9 cellular contexts compared by ENCODE assay signal in genomic region chr14:91350483-91350812, GRCh38.
A peak's percentile ranks its signal among the peaks of the same experiment; 100 is the strongest.
DNase-seq lines count a peak whose midpoint lies in the region; ATAC-seq, FAIRE-seq and TF ChIP-seq lines count a peak whose summit lies in the region.
"Had no signal": no experiment of that assay in that cellular context is flagged by ENCODE, and none has a peak within 500 bp of the region (broad histone marks: within the 10 kb centered on the region; RNA-seq: fewer than 3 reads in every experiment).

No MANE protein-coding gene starts in this region.

- TF ChIP-seq POLR2A in stomach (IDR thresholded peaks at IDR 0.05) (no peak), breast epithelium (IDR thresholded peaks at IDR 0.05) (no peak)

- TF ChIP-seq EP300 in stomach (IDR thresholded peaks at IDR 0.05): no peak

- no peaks in the 10 kb centered on the region for H3K27me3 ChIP-seq in stomach
- H3K27me3 ChIP-seq in breast epithelium: no peaks in the 10 kb centered on the region
- no peaks in the 10 kb centered on the region for H3K27me3 ChIP-seq in pancreas

- H3K36me3 ChIP-seq in stomach (no peaks in the 10 kb centered on the region), breast epithelium (no peaks in the 10 kb centered on the region), pancreas (no peaks in the 10 kb centered on the region)

- H3K9me3 Mint-ChIP-seq in activated T-cell treated with anti-CD3 and anti-CD28 coated beads, Interleukin-2, amount 50 U/mL, for 4 hours: no peaks in the 10 kb centered on the region
- no peaks in the 10 kb centered on the region for H3K9me3 Mint-ChIP-seq in activated naive CD8-positive, alpha-beta T cell treated with anti-CD3 and anti-CD28 coated beads, Interleukin-2, amount 10 ng/mL, durations not matched to agents 7 days and 5 days

- no peak for TF ChIP-seq CTCF in stomach (IDR thresholded peaks at IDR 0.05)
- no peak for TF ChIP-seq CTCF in breast epithelium (IDR thresholded peaks at IDR 0.05)
- no peak for TF ChIP-seq CTCF in pancreas (IDR thresholded peaks at IDR 0.05)

- no peaks in the 10 kb centered on the region for H3K27me3 Mint-ChIP-seq in activated T-cell treated with anti-CD3 and anti-CD28 coated beads, Interleukin-2, amount 50 U/mL, for 4 hours (ENCODE audit: low read depth)
- H3K27me3 Mint-ChIP-seq in activated naive CD8-positive, alpha-beta T cell treated with anti-CD3 and anti-CD28 coated beads, Interleukin-2, amount 10 ng/mL, durations not matched to agents 7 days and 5 days: no peaks in the 10 kb centered on the region

- POLR2A ChIA-PET in activated naive CD8-positive, alpha-beta T cell treated with anti-CD3 and anti-CD28 coated beads, Interleukin-2, amount 10 ng/mL, durations not matched to agents 7 days and 5 days (lab: Charles Lee): interaction anchor here (0.6 to 11.2 kb wide), 16 partner anchors 21 to 70 kb away, joined by 3 to 114 read pairs (median 4); partner anchors contain the start of gene CCDC88C

- peak overlapping the region in 3 of 4 donors; percentile 21 to 37 (median 25) for H3K4me3 ChIP-seq in stomach
- no peak overlapping the region for H3K4me3 ChIP-seq in breast epithelium
- no peak overlapping the region for H3K4me3 ChIP-seq in pancreas

- no peak for FAIRE-seq in pancreas (lab: Jason Lieb, UNC)

- no peak for DNase-seq in activated T-cell treated with anti-CD3 and anti-CD28 coated beads, Interleukin-2, amount 50 U/mL, for 4 hours
- DNase-seq in activated T-cell treated with anti-CD3 and anti-CD28 coated beads, Interleukin-2, amount 50 U/mL, for 1 hour: no peak
- DNase-seq in activated naive CD8-positive, alpha-beta T cell treated with anti-CD3 and anti-CD28 coated beads, Interleukin-2, amount 10 ng/mL, durations not matched to agents 7 days and 5 days: no peak
- no peak for DNase-seq in stomach
- no peak for DNase-seq in breast epithelium (ENCODE audit: low spot score in 2 of 2)
- DNase-seq in pancreas: no peak
- DNase-seq: NCI-H69 had no signal

- H3K27ac ChIP-seq in stomach (peak overlapping the region; percentile 2 to 86 (median 59)), breast epithelium (peak overlapping the region in 1 of 2 donors; percentile 2), pancreas (no peak overlapping the region)

- ATAC-seq in activated T-cell treated with anti-CD3 and anti-CD28 coated beads, Interleukin-2, amount 50 U/mL, for 4 hours: no peak
- ATAC-seq in HG03139 (IDR thresholded peaks at IDR 0.05; ENCODE audit: unreplicated experiment): peak; percentile 4
- ATAC-seq in activated naive CD8-positive, alpha-beta T cell treated with anti-CD3 and anti-CD28 coated beads, Interleukin-2, amount 10 ng/mL, durations not matched to agents 7 days and 5 days (ENCODE audit: low read depth): no peak
- ATAC-seq in HG03108 (IDR thresholded peaks at IDR 0.05; ENCODE audit: unreplicated experiment): no peak
- ATAC-seq in pancreas: no peak

- peaks cover 37 to 72% (median 63%) of the 10 kb centered on the region in 4 donors for H3K4me1 ChIP-seq in stomach
- peaks cover 0 to 5% of the 10 kb centered on the region in 2 donors for H3K4me1 ChIP-seq in breast epithelium
- peaks cover 0 to 11% (median 10%) of the 10 kb centered on the region in 3 donors for H3K4me1 ChIP-seq in pancreas

- H3K27ac Mint-ChIP-seq in activated naive CD8-positive, alpha-beta T cell treated with anti-CD3 and anti-CD28 coated beads, Interleukin-2, amount 10 ng/mL, durations not matched to agents 7 days and 5 days: peak overlapping the region; percentile 96

- peak overlapping the region; percentile 72 for H3K4me3 Mint-ChIP-seq in activated T-cell treated with anti-CD3 and anti-CD28 coated beads, Interleukin-2, amount 50 U/mL, for 4 hours
- H3K4me3 Mint-ChIP-seq in activated naive CD8-positive, alpha-beta T cell treated with anti-CD3 and anti-CD28 coated beads, Interleukin-2, amount 10 ng/mL, durations not matched to agents 7 days and 5 days: peak overlapping the region; percentile 85

- intact Hi-C loops in stomach (cut with DNase I; ENCODE audit: low total_unique reads) (loop anchor here (10.0 kb wide), 1 partner anchor 64 kb away; the partner anchor contains the start of gene CCDC88C), breast epithelium (cut with DNase I; ENCODE audit: low total_unique reads) (no loop called here), pancreas (cut with DNase I) (no loop called here)

- no peaks in the 10 kb centered on the region for H3K9me3 ChIP-seq in stomach
- no peaks in the 10 kb centered on the region for H3K9me3 ChIP-seq in breast epithelium
- H3K9me3 ChIP-seq in pancreas: no peaks in the 10 kb centered on the region

- H3K36me3 Mint-ChIP-seq in activated T-cell treated with anti-CD3 and anti-CD28 coated beads, Interleukin-2, amount 50 U/mL, for 4 hours (ENCODE audit: insufficient read depth): peaks cover 21% of the 10 kb centered on the region
- peaks cover 20% of the 10 kb centered on the region for H3K36me3 Mint-ChIP-seq in activated naive CD8-positive, alpha-beta T cell treated with anti-CD3 and anti-CD28 coated beads, Interleukin-2, amount 10 ng/mL, durations not matched to agents 7 days and 5 days

- WGBS in stomach, 5 donors: 31 to 67% (median 57%) methylated on average over 1 of the region's 1 CpG
- 86 to 90% methylated on average over 1 of the region's 1 CpG for WGBS in pancreas, 2 donors

- peaks cover 91% of the 10 kb centered on the region for H3K4me1 Mint-ChIP-seq in activated T-cell treated with anti-CD3 and anti-CD28 coated beads, Interleukin-2, amount 50 U/mL, for 4 hours (ENCODE audit: low read depth)
- peaks cover 76% of the 10 kb centered on the region for H3K4me1 Mint-ChIP-seq in activated naive CD8-positive, alpha-beta T cell treated with anti-CD3 and anti-CD28 coated beads, Interleukin-2, amount 10 ng/mL, durations not matched to agents 7 days and 5 days

Comparison
In these comparisons a context has a peak if more than half of its experiments do, and no peak if none do; other contexts are left out.
1. H3K27ac ChIP-seq: peak in stomach (5 of 5); none in pancreas (0 of 4).
2. H3K4me3 ChIP-seq: peak in stomach (3 of 4); none in breast epithelium (0 of 3) and pancreas (0 of 4).